ENCODE assay signal across 20 cellular contexts in genomic region chr6:123529058-123529457, GRCh38.
A peak's percentile ranks its signal among the peaks of the same experiment; 100 is the strongest.
DNase-seq lines count a peak whose midpoint lies in the region; ATAC-seq and TF ChIP-seq lines count a peak whose summit lies in the region.
"Had no signal": no experiment of that assay in that cellular context is flagged by ENCODE, and none has a peak within 500 bp of the region (broad histone marks: within the 10 kb centered on the region; RNA-seq: fewer than 3 reads in every experiment).

No MANE protein-coding gene starts in this region.

- H3K9ac ChIP-seq in SK-N-SH (no peak overlapping the region), smooth muscle cell (ENCODE audit: low read depth) (no peak overlapping the region)

- H3K36me3 ChIP-seq in SK-N-SH (replicated peaks in 1 of 2; ENCODE audit: control insufficient read depth in 1 of 2, insufficient read depth in 2 of 2, low read length in 1 of 2) (no peaks in the 10 kb centered on the region), kidney epithelial cell (ENCODE audit: control insufficient read depth, insufficient read depth, low read length) (no peaks in the 10 kb centered on the region), smooth muscle cell (ENCODE audit: low read depth) (no peaks in the 10 kb centered on the region), WERI-Rb-1 (no peaks in the 10 kb centered on the region)
- H3K36me3 ChIP-seq: stomach had no signal

- WGBS in SK-N-SH (ENCODE audit: low lambda C conversion rate), result 40% methylated on average over 4 of the region's 4 CpGs
- 89% methylated on average over 4 of the region's 4 CpGs for WGBS in smooth muscle cell (ENCODE audit: low lambda C conversion rate)

- H3K27ac ChIP-seq in SK-N-SH (ENCODE audit: low read depth in 2 of 2, low read length in 1 of 2) (no peak overlapping the region), smooth muscle cell (ENCODE audit: low read depth) (peak overlapping the region; percentile 47), dorsolateral prefrontal cortex (peak overlapping the region in 3 of 59 donors; percentile 2 to 14 (median 13)), WERI-Rb-1 (no peak overlapping the region)
- H3K27ac ChIP-seq: stomach had no signal

- no peaks in the 10 kb centered on the region for H3K4me1 ChIP-seq in SK-N-SH (ENCODE audit: control insufficient read depth in 1 of 2, insufficient read depth in 2 of 2, low read depth in 1 of 2, low read length in 1 of 2)
- no peaks in the 10 kb centered on the region for H3K4me1 ChIP-seq in smooth muscle cell (ENCODE audit: low read depth)
- H3K4me1 ChIP-seq: stomach had no signal

- H2AFZ ChIP-seq in SK-N-SH (ENCODE audit: low read depth) (peak overlapping the region; percentile 52; the same call in 1 of the 2 replicates), smooth muscle cell (ENCODE audit: low read depth) (peak overlapping the region; percentile 91)

- H3K79me2 ChIP-seq in SK-N-SH (ENCODE audit: insufficient read depth) (no peaks in the 10 kb centered on the region), smooth muscle cell (ENCODE audit: low read depth) (no peaks in the 10 kb centered on the region)

- POLR2A ChIA-PET in SK-N-SH (lab: Yijun Ruan, JAX), result no interaction called here

- H3K4me2 ChIP-seq in SK-N-SH (0 out of 2 replicates have a peak overlapping the region, but pooled peaks have one; percentile 23), smooth muscle cell (no peak overlapping the region)

- TF ChIP-seq RAD21 in SK-N-SH (IDR thresholded peaks at IDR 0.05; ENCODE audit: low read length), result no peak

- CTCF ChIA-PET in SK-N-SH (lab: Yijun Ruan, JAX), result no interaction called here

- peak overlapping the region in 1 of 2 experiments; percentile 27; a peak in 1 of 4 replicates for H3K4me3 ChIP-seq in SK-N-SH (ENCODE audit: low read depth in 2 of 2, low read length in 1 of 2)
- no peak overlapping the region for H3K4me3 ChIP-seq in kidney epithelial cell (ENCODE audit: low read depth, low read length)
- no peak overlapping the region for H3K4me3 ChIP-seq in smooth muscle cell
- H3K4me3 ChIP-seq in dorsolateral prefrontal cortex, result peak overlapping the region in 22 of 59 donors; percentile 1 to 40 (median 13)
- H3K4me3 ChIP-seq in WERI-Rb-1 (ENCODE audit: low read depth, low read length), result no peak overlapping the region
- H3K4me3 ChIP-seq: stomach had no signal

- TF ChIP-seq CTCF in SK-N-SH (IDR thresholded peaks at IDR 0.05), result no peak
- TF ChIP-seq CTCF in kidney epithelial cell (IDR thresholded peaks at IDR 0.05; ENCODE audit: insufficient read depth, low read length, poor library complexity, severe bottlenecking), result no peak
- TF ChIP-seq CTCF in smooth muscle cell (IDR thresholded peaks at IDR 0.05; ENCODE audit: borderline replicate concordance, insufficient read depth, poor library complexity, severe bottlenecking), result no peak
- TF ChIP-seq CTCF in dorsolateral prefrontal cortex (IDR thresholded peaks at IDR 0.05 in 54 of 56, conservative IDR thresholded peaks at IDR 0.05 in 2 of 56; ENCODE audit: low read depth in 1 of 56, partially characterized antibody in 56 of 56), result no peak
- no peak for TF ChIP-seq CTCF in WERI-Rb-1 (IDR thresholded peaks at IDR 0.05; ENCODE audit: low read depth, low read length)

- intact Hi-C loops in dorsolateral prefrontal cortex (cut with DNase I), result no loop called here

- no peak for ATAC-seq in SK-N-SH treated with all-trans-retinoic acid at 6 μM for 48 hours
- ATAC-seq in GM21515 (IDR thresholded peaks at IDR 0.05; ENCODE audit: unreplicated experiment), result no peak
- ATAC-seq: T-cell had no signal

- no peak for TF ChIP-seq EP300 in SK-N-SH (IDR thresholded peaks at IDR 0.05; ENCODE audit: borderline replicate concordance in 1 of 2, low read depth in 1 of 2, low read length in 1 of 2)

- H3K27me3 ChIP-seq in SK-N-SH (ENCODE audit: insufficient read depth) (no peaks in the 10 kb centered on the region), kidney epithelial cell (ENCODE audit: control insufficient read depth, insufficient read depth, low read length) (no peaks in the 10 kb centered on the region), smooth muscle cell (ENCODE audit: low read depth) (no peaks in the 10 kb centered on the region), dorsolateral prefrontal cortex (no peaks in the 10 kb centered on the region), WERI-Rb-1 (ENCODE audit: insufficient read depth, low read depth, severe bottlenecking) (no peaks in the 10 kb centered on the region)
- H3K27me3 ChIP-seq: stomach had no signal

- no peaks in the 10 kb centered on the region for H3F3A ChIP-seq in SK-N-SH (replicated peaks; ENCODE audit: insufficient read depth)
- no peaks in the 10 kb centered on the region for H3F3A ChIP-seq in smooth muscle cell (ENCODE audit: low read depth)

- DNase-seq in SK-N-SH (no peak), NCI-H69 (lab: John Stamatoyannopoulos, UW) (peak; percentile 59), kidney epithelial cell (ENCODE audit: low read depth) (peak; percentile 29), smooth muscle cell (lab: John Stamatoyannopoulos, UW; ENCODE audit: unreplicated experiment) (no peak), dorsolateral prefrontal cortex (no peak), WERI-Rb-1 (no peak)
- DNase-seq: activated CD4-positive, alpha-beta T cell treated with anti-CD3 and anti-CD28 coated beads for 1 hour; activated naive CD4-positive, alpha-beta T cell treated with Interleukin-2 at 50 U/mL for 16 hours; activated T-cell treated with anti-CD3 and anti-CD28 coated beads, Interleukin-2, amount 50 U/mL, for 48 hours; amniotic stem cell; H9; NCI-H1694; NCI-H774; retina; SHP77; stimulated activated CD4-positive, alpha-beta T cell treated with anti-CD3 and anti-CD28 coated beads, Interleukin-15, amount 100 ng/mL, for 24 hours; stomach; T-cell had no signal

- H3K9me3 ChIP-seq in SK-N-SH (no peaks in the 10 kb centered on the region), smooth muscle cell (replicated peaks; ENCODE audit: low read depth) (no peaks in the 10 kb centered on the region), WERI-Rb-1 (ENCODE audit: severe bottlenecking) (no peaks in the 10 kb centered on the region)
- H3K9me3 ChIP-seq: stomach had no signal

- H4K20me1 ChIP-seq in SK-N-SH (ENCODE audit: insufficient read depth) (no peaks in the 10 kb centered on the region), smooth muscle cell (ENCODE audit: low read depth) (no peaks in the 10 kb centered on the region)

- no peaks in the 10 kb centered on the region for H3K9me2 ChIP-seq in SK-N-SH

TF ChIP-seq in SK-N-SH, 30 proteins besides CTCF, POLR2A, EP300 and RAD21 (continues in another document):
- TF ChIP-seq RFX5 (IDR thresholded peaks at IDR 0.05; ENCODE audit: low read length), result no peak
- TF ChIP-seq MEF2A (IDR thresholded peaks at IDR 0.05; ENCODE audit: borderline replicate concordance, low read depth), result no peak
- no peak for TF ChIP-seq ZBTB33 (IDR thresholded peaks at IDR 0.05; ENCODE audit: borderline replicate concordance, low read depth)
- no peak for TF ChIP-seq EZH2phosphoT487 (IDR thresholded peaks at IDR 0.05; ENCODE audit: borderline replicate concordance, low read depth)
- TF ChIP-seq TCF12 (IDR thresholded peaks at IDR 0.05), result no peak
- no peak for TF ChIP-seq TAF1 (IDR thresholded peaks at IDR 0.05; ENCODE audit: borderline replicate concordance, low read depth, low read length)
- TF ChIP-seq RXRA (IDR thresholded peaks at IDR 0.05; ENCODE audit: borderline replicate concordance, low read depth), result no peak
- no peak for TF ChIP-seq SMC3 (IDR thresholded peaks at IDR 0.05; ENCODE audit: low read depth, low read length)
- TF ChIP-seq TEAD4 (IDR thresholded peaks at IDR 0.05; ENCODE audit: borderline replicate concordance, insufficient read depth), result no peak

TF ChIP-seq in SK-N-SH treated with all-trans-retinoic acid at 6 μM for 48 hours, 23 proteins besides CTCF, POLR2A, EP300 and RAD21 (continues in another document):
- TF ChIP-seq BACH2 (CRISPR knock-in tag; IDR thresholded peaks at IDR 0.05; ENCODE audit: borderline replicate concordance) (no peak), RARB (CRISPR knock-in tag; IDR thresholded peaks at IDR 0.05) (no peak), PATZ1 (CRISPR knock-in tag; IDR thresholded peaks at IDR 0.05; ENCODE audit: borderline replicate concordance) (no peak), ISL1 (CRISPR knock-in tag; IDR thresholded peaks at IDR 0.05) (no peak), SNAI2 (CRISPR knock-in tag; IDR thresholded peaks at IDR 0.05) (no peak), OSR1 (CRISPR knock-in tag; IDR thresholded peaks at IDR 0.05) (no peak), GLIS3 (CRISPR knock-in tag; IDR thresholded peaks at IDR 0.05) (no peak), CSDC2 (CRISPR knock-in tag; IDR thresholded peaks at IDR 0.05) (no peak), ZNF565 (CRISPR knock-in tag; conservative IDR thresholded peaks at IDR 0.05; ENCODE audit: low read depth) (no peak), ZFP3 (CRISPR knock-in tag; IDR thresholded peaks at IDR 0.05) (no peak)
- TF ChIP-seq, protein P1, sequence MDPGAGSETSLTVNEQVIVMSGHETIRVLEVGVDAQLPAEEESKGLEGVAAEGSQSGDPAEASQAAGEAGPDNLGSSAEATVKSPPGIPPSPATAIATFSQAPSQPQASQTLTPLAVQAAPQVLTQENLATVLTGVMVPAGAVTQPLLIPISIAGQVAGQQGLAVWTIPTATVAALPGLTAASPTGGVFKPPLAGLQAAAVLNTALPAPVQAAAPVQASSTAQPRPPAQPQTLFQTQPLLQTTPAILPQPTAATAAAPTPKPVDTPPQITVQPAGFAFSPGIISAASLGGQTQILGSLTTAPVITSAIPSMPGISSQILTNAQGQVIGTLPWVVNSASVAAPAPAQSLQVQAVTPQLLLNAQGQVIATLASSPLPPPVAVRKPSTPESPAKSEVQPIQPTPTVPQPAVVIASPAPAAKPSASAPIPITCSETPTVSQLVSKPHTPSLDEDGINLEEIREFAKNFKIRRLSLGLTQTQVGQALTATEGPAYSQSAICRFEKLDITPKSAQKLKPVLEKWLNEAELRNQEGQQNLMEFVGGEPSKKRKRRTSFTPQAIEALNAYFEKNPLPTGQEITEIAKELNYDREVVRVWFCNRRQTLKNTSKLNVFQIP (CRISPR knock-in tag; IDR thresholded peaks at IDR 0.05; ENCODE audit: borderline replicate concordance, low read depth), result no peak

Comparison
In these comparisons a context has a peak if more than half of its experiments do, and no peak if none do; other contexts are left out.
1. DNase-seq: peak in NCI-H69 (single experiment) and kidney epithelial cell (single experiment); none in SK-N-SH (single experiment), smooth muscle cell (single experiment), dorsolateral prefrontal cortex (0 of 10) and WERI-Rb-1 (single experiment).